15 cellular contexts compared by ENCODE assay signal in genomic region chr16:53803451-53803850, GRCh38.
DNase-seq lines count a peak whose midpoint lies in the region; ATAC-seq and TF ChIP-seq lines count a peak whose summit lies in the region.
"Had no signal": no experiment of that assay in that cellular context is flagged by ENCODE, and none has a peak within 500 bp of the region (broad histone marks: within the 10 kb centered on the region; RNA-seq: fewer than 3 reads in every experiment).

No MANE protein-coding gene starts in this region.

- H3K9me3 Mint-ChIP-seq in MCF 10A (ENCODE audit: unreplicated experiment) = peaks cover 8% of the 10 kb centered on the region
- H3K9me3 Mint-ChIP-seq in stimulated activated effector memory CD8-positive, alpha-beta T cell treated with anti-CD3 and anti-CD28 coated beads, Interleukin-12 subunit alpha, Interleukin-12 subunit beta, amount 100 ng/mL, for 72 hours = peaks cover 3% of the 10 kb centered on the region

- H3K36me3 ChIP-seq in mammary epithelial cell (ENCODE audit: insufficient read depth, low read length) (no peaks in the 10 kb centered on the region), Karpas-422 (ENCODE audit: insufficient read depth, low read length) (no peaks in the 10 kb centered on the region), iPS-20b (ENCODE audit: insufficient read depth, low read depth, low read length) (no peaks in the 10 kb centered on the region)

- DNase-seq in mammary epithelial cell (no peak), MCF 10A (ENCODE audit: unreplicated experiment) (no peak), Karpas-422 (no peak), activated gamma-delta T cell treated with Interleukin-2 at 50 U/mL for 16 hours (no peak)
- no peak for DNase-seq in activated CD4-positive, alpha-beta T cell treated with anti-CD3 and anti-CD28 coated beads for 48 hours
- DNase-seq in stimulated activated effector memory CD8-positive, alpha-beta T cell treated with anti-CD3 and anti-CD28 coated beads, Interleukin-12 subunit alpha, Interleukin-12 subunit beta, amount 100 ng/mL, for 72 hours (ENCODE audit: low spot score in 2 of 2) = no peak
- DNase-seq: 8988T; C1 segment of cervical spinal cord; CD4-positive, alpha-beta memory T cell; COR-L47; DMS153; DND-41; H7; HCEC 1CT had no signal

- H3K4me1 ChIP-seq in mammary epithelial cell (ENCODE audit: insufficient read depth, low read length) (peaks cover 26% of the 10 kb centered on the region), Karpas-422 (ENCODE audit: low read length) (peaks cover 37% of the 10 kb centered on the region), iPS-20b (ENCODE audit: insufficient read depth, low read length) (peaks cover 25% of the 10 kb centered on the region; the same call in 1 of the 2 replicates)

- in situ Hi-C loops in mammary epithelial cell (cut with MboI; ENCODE audit: low sequenced_read_pairs in 2 of 2) = no loop called here

- H3K36me3 Mint-ChIP-seq in MCF 10A (ENCODE audit: insufficient read depth, unreplicated experiment) = peaks cover 6% of the 10 kb centered on the region
- no peaks in the 10 kb centered on the region for H3K36me3 Mint-ChIP-seq in stimulated activated effector memory CD8-positive, alpha-beta T cell treated with anti-CD3 and anti-CD28 coated beads, Interleukin-12 subunit alpha, Interleukin-12 subunit beta, amount 100 ng/mL, for 72 hours

- H4K20me1 ChIP-seq in mammary epithelial cell (ENCODE audit: insufficient read depth, low read length) = no peaks in the 10 kb centered on the region
- no peaks in the 10 kb centered on the region for H4K20me1 ChIP-seq in Karpas-422 (ENCODE audit: insufficient read depth, low read depth, low read length)

- intact Hi-C loops in mammary epithelial cell (cut with micrococcal nuclease) = no loop called here
- intact Hi-C loops in MCF 10A (cut with micrococcal nuclease) = no loop called here

- H3K27ac Mint-ChIP-seq in MCF 10A (ENCODE audit: low read depth, unreplicated experiment) = no peak overlapping the region
- no peak overlapping the region for H3K27ac Mint-ChIP-seq in stimulated activated effector memory CD8-positive, alpha-beta T cell treated with anti-CD3 and anti-CD28 coated beads, Interleukin-12 subunit alpha, Interleukin-12 subunit beta, amount 100 ng/mL, for 72 hours
- H3K27ac Mint-ChIP-seq: CD4-positive, alpha-beta memory T cell had no signal

- no peaks in the 10 kb centered on the region for H3K9me2 ChIP-seq in Karpas-422 (replicated peaks; ENCODE audit: insufficient read depth, low read length)

- CTCF ChIA-PET in mammary epithelial cell (lab: Charles Lee; ENCODE audit: low non-redundant PET) = interaction anchor here (0.6 kb wide), 1 partner anchor 14 kb away, joined by 3 read pairs; no protein-coding TSS in a partner anchor
- CTCF ChIA-PET in MCF 10A (lab: Yijun Ruan, JAX) = no interaction called here

- POLR2A ChIA-PET in MCF 10A (lab: Yijun Ruan, JAX) = interaction anchor here (1.3 to 1.8 kb wide), 4 partner anchors 10 to 33 kb away, joined by 5 to 10 read pairs (median 6); no protein-coding TSS in a partner anchor

- ATAC-seq in stimulated activated effector memory CD8-positive, alpha-beta T cell treated with anti-CD3 and anti-CD28 coated beads, Interleukin-12 subunit alpha, Interleukin-12 subunit beta, amount 100 ng/mL, for 72 hours = no peak

- no peak overlapping the region for H3K9ac ChIP-seq in mammary epithelial cell (ENCODE audit: insufficient read depth, low read length)
- H3K9ac ChIP-seq in Karpas-422 (ENCODE audit: low read length) = no peak overlapping the region
- no peak overlapping the region for H3K9ac ChIP-seq in iPS-20b (ENCODE audit: low read depth, low read length)

- H3K27me3 ChIP-seq in mammary epithelial cell (ENCODE audit: insufficient read depth, low read length) (no peaks in the 10 kb centered on the region), Karpas-422 (ENCODE audit: low read length) (no peaks in the 10 kb centered on the region), iPS-20b (ENCODE audit: insufficient read depth, low read length) (no peaks in the 10 kb centered on the region)

- no peaks in the 10 kb centered on the region for H3K27me3 Mint-ChIP-seq in MCF 10A (ENCODE audit: insufficient read depth, unreplicated experiment)
- H3K27me3 Mint-ChIP-seq: CD4-positive, alpha-beta memory T cell had no signal

- no peak for TF ChIP-seq CTCF in mammary epithelial cell (conservative IDR thresholded peaks at IDR 0.05 in 1 of 2, IDR thresholded peaks at IDR 0.05 in 1 of 2; ENCODE audit: extremely low read depth in 1 of 2, insufficient read depth in 1 of 2, low read depth in 1 of 2, low read length in 2 of 2)
- TF ChIP-seq CTCF in MCF 10A (IDR thresholded peaks at IDR 0.05; ENCODE audit: unreplicated experiment) = no peak

- dilution Hi-C loops in mammary epithelial cell (cut with HindIII; ENCODE audit: low sequenced_read_pairs) = no loop called here

- H3K9me3 ChIP-seq in mammary epithelial cell (replicated peaks; ENCODE audit: insufficient read depth, low read length) (no peaks in the 10 kb centered on the region), Karpas-422 (ENCODE audit: low read length) (no peaks in the 10 kb centered on the region; the same call in 1 of the 2 replicates), iPS-20b (ENCODE audit: insufficient read depth, low read depth, low read length) (no peaks in the 10 kb centered on the region)

- peak overlapping the region; percentile 41 for H3K4me2 ChIP-seq in mammary epithelial cell (ENCODE audit: insufficient read depth, low read depth, low read length)
- no peak overlapping the region for H3K4me2 ChIP-seq in Karpas-422 (ENCODE audit: low read depth, low read length, poor library complexity, severe bottlenecking)

- H3K79me2 ChIP-seq in mammary epithelial cell (ENCODE audit: insufficient read depth, low read length) = peaks cover 63% of the 10 kb centered on the region
- peaks cover 100% of the 10 kb centered on the region for H3K79me2 ChIP-seq in Karpas-422 (ENCODE audit: low read length)

- H3K4me1 Mint-ChIP-seq in MCF 10A (ENCODE audit: insufficient read depth, unreplicated experiment) = peaks cover 32% of the 10 kb centered on the region
- H3K4me1 Mint-ChIP-seq in stimulated activated effector memory CD8-positive, alpha-beta T cell treated with anti-CD3 and anti-CD28 coated beads, Interleukin-12 subunit alpha, Interleukin-12 subunit beta, amount 100 ng/mL, for 72 hours = peaks cover 27% of the 10 kb centered on the region

- H2AFZ ChIP-seq in mammary epithelial cell (ENCODE audit: low read depth, low read length) (no peak overlapping the region), Karpas-422 (ENCODE audit: low read length) (no peak overlapping the region)

- H3K4me3 Mint-ChIP-seq in MCF 10A (ENCODE audit: unreplicated experiment) = no peak overlapping the region
- no peak overlapping the region for H3K4me3 Mint-ChIP-seq in stimulated activated effector memory CD8-positive, alpha-beta T cell treated with anti-CD3 and anti-CD28 coated beads, Interleukin-12 subunit alpha, Interleukin-12 subunit beta, amount 100 ng/mL, for 72 hours
- H3K4me3 Mint-ChIP-seq: CD4-positive, alpha-beta memory T cell had no signal

- H3K27ac ChIP-seq in mammary epithelial cell (ENCODE audit: insufficient read depth, low read depth, low read length) (no peak overlapping the region), Karpas-422 (ENCODE audit: low read length) (0 out of 2 replicates have a peak overlapping the region, but pooled peaks have one; percentile 2), iPS-20b (ENCODE audit: low read length) (no peak overlapping the region)

- H3K4me3 ChIP-seq in mammary epithelial cell (replicated peaks in 1 of 3; ENCODE audit: insufficient read depth in 1 of 3, low read depth in 2 of 3, low read length in 3 of 3) (no peak overlapping the region), Karpas-422 (ENCODE audit: low read length) (no peak overlapping the region), iPS-20b (ENCODE audit: low read length) (0 out of 2 replicates have a peak overlapping the region, but pooled peaks have one; percentile 34)

- BruUV-seq in mammary epithelial cell (replicated peaks; lab: Mats Ljungman, UMichigan) = no TSS peak
- BruUV-seq in MCF 10A (replicated peaks; lab: Mats Ljungman, UMichigan) = no TSS peak
